In the genomic region with DNA sequence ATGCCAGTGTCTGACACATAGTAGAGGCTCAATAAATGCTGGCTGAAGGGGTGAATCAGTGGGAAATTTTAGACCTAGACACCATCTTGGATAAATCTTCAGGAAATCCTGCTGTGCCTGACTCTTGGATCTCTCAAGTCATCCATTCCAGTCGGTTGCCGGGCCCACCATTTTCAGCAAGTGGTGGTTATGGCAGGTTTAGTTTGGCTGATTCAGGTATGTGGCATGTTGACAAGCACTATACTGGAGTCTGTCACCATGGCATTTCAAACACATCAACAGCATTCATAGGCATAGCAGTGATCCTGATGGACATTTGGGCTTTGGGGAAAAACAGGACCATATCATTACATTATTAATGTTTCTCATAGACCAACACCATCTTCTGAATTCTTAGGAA, we compare ENCODE assay signal across 14 cellular contexts.
"Had no signal": no experiment of that assay in that cellular context is flagged by ENCODE, and none has a peak within 500 bp of the region (broad histone marks: within the 10 kb centered on the region; RNA-seq: fewer than 3 reads in every experiment).

No MANE protein-coding gene starts in this region.

- H3K4me3 Mint-ChIP-seq: activated CD8-positive, alpha-beta memory T cell treated with anti-CD3 and anti-CD28 coated beads, Interleukin-2, amount 10 ng/mL, durations not matched to agents 7 days and 5 days; activated naive CD8-positive, alpha-beta T cell treated with anti-CD3 and anti-CD28 coated beads for 36 hours; stimulated activated effector memory CD8-positive, alpha-beta T cell treated with anti-CD3 and anti-CD28 coated beads, Interleukin-12 subunit alpha, Interleukin-12 subunit beta, amount 100 ng/mL, for 72 hours had no signal

- H3K4me3 ChIP-seq: cardiac muscle cell, esophagus squamous epithelium, transverse colon had no signal

- H3K27ac ChIP-seq: cardiac muscle cell, esophagus squamous epithelium, transverse colon had no signal

- H3K36me3 ChIP-seq: cardiac muscle cell, transverse colon had no signal

- H3K27me3 Mint-ChIP-seq: activated CD8-positive, alpha-beta memory T cell treated with anti-CD3 and anti-CD28 coated beads, Interleukin-2, amount 10 ng/mL, durations not matched to agents 7 days and 5 days; activated naive CD8-positive, alpha-beta T cell treated with anti-CD3 and anti-CD28 coated beads for 36 hours had no signal

- H3K27me3 ChIP-seq: cardiac muscle cell, esophagus squamous epithelium, transverse colon had no signal

- H3K27ac Mint-ChIP-seq: activated CD8-positive, alpha-beta memory T cell treated with anti-CD3 and anti-CD28 coated beads, Interleukin-2, amount 10 ng/mL, durations not matched to agents 7 days and 5 days; activated naive CD8-positive, alpha-beta T cell treated with anti-CD3 and anti-CD28 coated beads for 36 hours had no signal

- H3K9me3 ChIP-seq: esophagus squamous epithelium, transverse colon had no signal

- FAIRE-seq: frontal cortex, kidney, small intestine had no signal

- DNase-seq: activated CD8-positive, alpha-beta memory T cell treated with anti-CD3 and anti-CD28 coated beads, Interleukin-2, amount 10 ng/mL, durations not matched to agents 7 days and 5 days; activated gamma-delta T cell treated with Interleukin-2 at 50 U/mL for 16 hours; activated naive CD8-positive, alpha-beta T cell treated with anti-CD3 and anti-CD28 coated beads for 36 hours; activated T-cell treated with anti-CD3 and anti-CD28 coated beads, Interleukin-2, amount 50 U/mL, for 48 hours; aorta; esophagus squamous epithelium; kidney; retina; small intestine; T-helper 2 cell; transverse colon had no signal

- H3K9me3 Mint-ChIP-seq: activated naive CD8-positive, alpha-beta T cell treated with anti-CD3 and anti-CD28 coated beads for 36 hours; stimulated activated effector memory CD8-positive, alpha-beta T cell treated with anti-CD3 and anti-CD28 coated beads, Interleukin-12 subunit alpha, Interleukin-12 subunit beta, amount 100 ng/mL, for 72 hours had no signal
